ENCODE assay signal across 16 cellular contexts in genomic region chr10:79126351-79126750, GRCh38. TPM values are rescaled to one million over a fixed set of nuclear protein-coding genes. Genes with fewer than 3 reads are reported as not detected.
DNase-seq lines count a peak whose midpoint lies in the region; ATAC-seq and TF ChIP-seq lines count a peak whose summit lies in the region.
"Had no signal": no experiment of that assay in that cellular context is flagged by ENCODE, and none has a peak within 500 bp of the region (broad histone marks: within the 10 kb centered on the region; RNA-seq: fewer than 3 reads in every experiment).

No MANE protein-coding gene starts in this region.

- no peaks in the 10 kb centered on the region for H4K20me1 ChIP-seq in fibroblast of lung (ENCODE audit: control insufficient read depth, extremely low read depth, insufficient read depth, low read length)

- H3K36me3 ChIP-seq in NT2/D1 (ENCODE audit: insufficient read depth, insufficient read length, low read length) (peaks cover 55% of the 10 kb centered on the region), fibroblast of lung (ENCODE audit: control insufficient read depth, insufficient read depth, low read length) (peaks cover 28% of the 10 kb centered on the region), skeletal muscle satellite cell (ENCODE audit: insufficient read depth, low read length) (peaks cover 69% of the 10 kb centered on the region)

- H3K9me3 ChIP-seq in NT2/D1 (ENCODE audit: insufficient read depth, low read length) (no peaks in the 10 kb centered on the region), fibroblast of lung (ENCODE audit: control insufficient read depth, insufficient read depth, low read depth, low read length) (no peaks in the 10 kb centered on the region), skeletal muscle satellite cell (replicated peaks; ENCODE audit: low read length) (no peaks in the 10 kb centered on the region)
- H3K9me3 ChIP-seq: esophagus muscularis mucosa had no signal

- H3K9ac ChIP-seq in NT2/D1 (ENCODE audit: insufficient read length, low read depth) (peak overlapping the region; percentile 26), fibroblast of lung (ENCODE audit: insufficient read depth, low read length) (no peak overlapping the region), skeletal muscle satellite cell (ENCODE audit: low read depth, low read length) (peak overlapping the region; percentile 3)

- H3K4me1 Mint-ChIP-seq in Calu3 (ENCODE audit: low read depth, unreplicated experiment) = peaks cover 42% of the 10 kb centered on the region

- ATAC-seq in activated CD4-positive, CD25-positive, alpha-beta regulatory T cell treated with anti-CD3 and anti-CD28 coated beads, Interleukin-2, amount 50 U/mL, for 24 hours = no peak

- peak overlapping the region; percentile 23 for H3K27ac ChIP-seq in fibroblast of lung (ENCODE audit: insufficient read depth, low read length)

- TF ChIP-seq CTCF in Calu3 (IDR thresholded peaks at IDR 0.05; ENCODE audit: unreplicated experiment) = no peak
- TF ChIP-seq CTCF in fibroblast of lung (conservative IDR thresholded peaks at IDR 0.05 in 1 of 2, IDR thresholded peaks at IDR 0.05 in 1 of 2; ENCODE audit: low read depth in 1 of 2, low read length in 2 of 2) = no peak

- no TSS peak for BruUV-seq in Calu3 (replicated peaks; lab: Mats Ljungman, UMichigan)

- H3K4me3 ChIP-seq in NT2/D1 (ENCODE audit: insufficient read length, low read depth) (no peak overlapping the region), fibroblast of lung (replicated peaks in 1 of 4; ENCODE audit: control extremely low read depth in 1 of 4, insufficient read depth in 1 of 4, low read depth in 3 of 4, low read length in 4 of 4) (no peak overlapping the region), skeletal muscle satellite cell (ENCODE audit: low read length) (no peak overlapping the region)
- H3K4me3 ChIP-seq: dorsolateral prefrontal cortex, esophagus muscularis mucosa had no signal

- peaks cover 31% of the 10 kb centered on the region for H3K4me1 ChIP-seq in NT2/D1 (ENCODE audit: insufficient read depth, insufficient read length)
- peaks cover 39% of the 10 kb centered on the region for H3K4me1 ChIP-seq in fibroblast of lung (ENCODE audit: control insufficient read depth, extremely low read depth, insufficient read depth, low read length)
- H3K4me1 ChIP-seq in skeletal muscle satellite cell (ENCODE audit: control insufficient read depth, insufficient read depth, low read length) = peaks cover 54% of the 10 kb centered on the region

- peaks cover 73% of the 10 kb centered on the region for H3K79me2 ChIP-seq in fibroblast of lung (ENCODE audit: control insufficient read depth, insufficient read depth, low read length)

- no peaks in the 10 kb centered on the region for H3K27me3 Mint-ChIP-seq in Calu3 (ENCODE audit: unreplicated experiment)

- CTCF ChIA-PET in Calu3 (lab: Charles Lee) = interaction anchor here (1.6 kb wide), 1 partner anchor 15 kb away, joined by 5 read pairs; no protein-coding TSS in a partner anchor

- H3K27me3 ChIP-seq in NT2/D1 (ENCODE audit: insufficient read depth, insufficient read length) = no peaks in the 10 kb centered on the region
- H3K27me3 ChIP-seq in fibroblast of lung (ENCODE audit: control insufficient read depth, insufficient read depth, low read length) = no peaks in the 10 kb centered on the region
- no peaks in the 10 kb centered on the region for H3K27me3 ChIP-seq in skeletal muscle satellite cell (ENCODE audit: control insufficient read depth, insufficient read depth, low read length)
- H3K27me3 ChIP-seq: dorsolateral prefrontal cortex, esophagus muscularis mucosa had no signal

- DNase-seq in Calu3 (no peak), NT2/D1 (ENCODE audit: low read depth, low spot score) (no peak), fibroblast of lung (ENCODE audit: low read depth in 2 of 2) (no peak), SHP77 treated with DMSO at 0.1 percent for 48 hours (lab: John Stamatoyannopoulos, UW) (no peak), iPS-NIHi11 (ENCODE audit: low spot score) (no peak)
- DNase-seq: activated CD8-positive, alpha-beta memory T cell treated with anti-CD3 and anti-CD28 coated beads for 24 hours; activated effector memory CD4-positive, alpha-beta T cell treated with anti-CD3 and anti-CD28 coated beads, Interleukin-2, amount 50 U/mL, for 16 hours; DMS79; dorsolateral prefrontal cortex; NCI-H1694 treated with DMSO at 0.1 percent for 48 hours; NCI-H446 treated with DMSO at 0.1 percent for 48 hours; posterior cingulate gyrus; stimulated activated CD4-positive, alpha-beta T cell treated with anti-CD3 and anti-CD28 coated beads, Interleukin-15, amount 100 ng/mL, for 24 hours had no signal

- no peak overlapping the region for H3K4me2 ChIP-seq in fibroblast of lung (ENCODE audit: extremely low read depth, insufficient read depth, low read length)
- H3K4me2 ChIP-seq in skeletal muscle satellite cell (ENCODE audit: low read length) = no peak overlapping the region

- H2AFZ ChIP-seq in fibroblast of lung (ENCODE audit: low read length) = no peak overlapping the region

- no peak overlapping the region for H3K27ac Mint-ChIP-seq in Calu3 (ENCODE audit: unreplicated experiment)

- peak overlapping the region; percentile 29 for H3K4me3 Mint-ChIP-seq in Calu3 (ENCODE audit: low read depth, unreplicated experiment)

- peaks cover 5% of the 10 kb centered on the region for H3K36me3 Mint-ChIP-seq in Calu3 (ENCODE audit: insufficient read depth, unreplicated experiment)

- intact Hi-C loops in Calu3 (cut with micrococcal nuclease; ENCODE audit: unreplicated experiment) = loop anchor here (2.0 to 5.0 kb wide), 2 partner anchors 44 to 56 kb away; no protein-coding TSS in a partner anchor

- no peaks in the 10 kb centered on the region for H3K9me3 Mint-ChIP-seq in Calu3 (ENCODE audit: low read depth, unreplicated experiment)

RNA-seq across cellular contexts. Expression of gene ZMIZ1, which starts 57.6 kb away (rescaled TPM):
- total RNA-seq in Calu3 (2022) (20.3 and 23.5 TPM in 2 replicates), fibroblast of lung (20.0 and 30.6 TPM in 2 replicates)
- polyA plus RNA-seq in fibroblast of lung = 6.3 and 18.1 TPM in 2 replicates
- polyA plus RNA-seq in fibroblast of lung (2012) = 23.2 and 46.8 TPM in 2 replicates
- polyA minus RNA-seq in fibroblast of lung (ENCODE audit: low replicate concordance) = 130 and 178 TPM in 2 replicates
- total RNA-seq in skeletal muscle satellite cell (2012; rRNA removed) = 19.0 and 20.1 TPM in 2 replicates
